Comparison of ENCODE assay signal across 11 cellular contexts in genomic region chr17:57890857-57891232, GRCh38. TPM values are rescaled to one million over a fixed set of nuclear protein-coding genes. Genes with fewer than 3 reads are reported as not detected.
DNase-seq lines count a peak whose midpoint lies in the region; FAIRE-seq and TF ChIP-seq lines count a peak whose summit lies in the region.
"Had no signal": no experiment of that assay in that cellular context is flagged by ENCODE, and none has a peak within 500 bp of the region (broad histone marks: within the 10 kb centered on the region; RNA-seq: fewer than 3 reads in every experiment).

No MANE protein-coding gene starts in this region.

- H3K56ac ChIP-seq in H1 (replicated peaks; ENCODE audit: insufficient read length, low read depth, low read length) = no peak overlapping the region

- TF ChIP-seq CTCF in H1 (IDR thresholded peaks at IDR 0.05; ENCODE audit: control extremely low read depth in 1 of 3, insufficient read depth in 1 of 3, low read depth in 1 of 3, low read length in 3 of 3) = no peak

- H3K36me3 ChIP-seq in MG63 = no peaks in the 10 kb centered on the region; the same call in none of the 2 replicates
- no peaks in the 10 kb centered on the region for H3K36me3 ChIP-seq in H1 (ENCODE audit: control insufficient read depth in 2 of 4, insufficient read depth in 4 of 4, low read length in 3 of 4)
- no peaks in the 10 kb centered on the region for H3K36me3 ChIP-seq in mucosa of rectum (ENCODE audit: control insufficient read depth in 2 of 2, insufficient read depth in 2 of 2, low read length in 2 of 2)

- no peak overlapping the region for H2BK120ac ChIP-seq in H1 (replicated peaks; ENCODE audit: low read depth, low read length)

- no peak overlapping the region for H3K4me2 ChIP-seq in H1 (ENCODE audit: insufficient read depth in 1 of 2, low read depth in 2 of 2, low read length in 2 of 2)

- H4K91ac ChIP-seq in H1 (replicated peaks; ENCODE audit: insufficient read length, low read length) = peak overlapping the region; percentile 32

- no peaks in the 10 kb centered on the region for H4K20me1 ChIP-seq in H1 (replicated peaks in 1 of 2; ENCODE audit: control insufficient read depth in 1 of 2, insufficient read depth in 2 of 2, low read length in 2 of 2)

- FAIRE-seq in H1 (lab: Jason Lieb, UNC) = no peak

- H3K27ac ChIP-seq in H1 (ENCODE audit: low read depth, low read length) (no peak overlapping the region), mucosa of rectum (ENCODE audit: low read depth in 2 of 2, low read length in 2 of 2) (peak overlapping the region; percentile 2 to 49), temporal lobe (ENCODE audit: low read depth, low read length) (peak overlapping the region; percentile 97)

- no peak overlapping the region for H2BK5ac ChIP-seq in H1 (ENCODE audit: low read depth, low read length)

- H3K4me3 ChIP-seq in MG63 (no peak overlapping the region), H1 (ENCODE audit: extremely low read depth in 1 of 4, insufficient read depth in 2 of 4, low read depth in 3 of 4, low read length in 4 of 4) (no peak overlapping the region), mucosa of rectum (ENCODE audit: low read length in 2 of 2) (no peak overlapping the region)

- no peak overlapping the region for H2AFZ ChIP-seq in H1 (ENCODE audit: low read length)

- TF ChIP-seq POLR2A in H1 (IDR thresholded peaks at IDR 0.05; ENCODE audit: control extremely low read depth in 1 of 2, low read depth in 2 of 2, low read length in 2 of 2) = no peak

- DNase-seq in MG63 = peak; percentile 55
- DNase-seq in H1 (ENCODE audit: low read depth in 1 of 2, low spot score in 2 of 2) = no peak
- DNase-seq in activated CD4-positive, alpha-beta T cell treated with anti-CD3 and anti-CD28 coated beads, Interleukin-2, amount 50 U/mL, for 4 hours = no peak
- DNase-seq in Ammon's horn (ENCODE audit: low spot score) = no peak
- no peak for DNase-seq in retina
- no peak for DNase-seq in central memory CD4-positive, alpha-beta T cell
- DNase-seq: activated CD4-positive, alpha-beta T cell treated with anti-CD3 and anti-CD28 coated beads, Interleukin-2, amount 10 ng/mL, durations not matched to agents 24 days and 14 days; cerebellar nuclear complex; NCI-H1436 treated with DMSO at 0.1 percent for 48 hours had no signal

- H3K18ac ChIP-seq in H1 (ENCODE audit: extremely low read depth, low read length) = no peak overlapping the region

- H4K5ac ChIP-seq in H1 (ENCODE audit: insufficient read length, low read depth, low read length) = no peak overlapping the region

- POLR2A ChIA-PET in H1 (lab: Charles Lee; ENCODE audit: partially characterized antibody) = interaction anchor here (1.1 to 1.8 kb wide), 3 partner anchors 14 to 110 kb away, joined by 3 to 7 read pairs (median 4); no protein-coding TSS in a partner anchor

- no peaks in the 10 kb centered on the region for H3K23me2 ChIP-seq in H1 (ENCODE audit: low read depth, low read length)

- no peak overlapping the region for H3K9ac ChIP-seq in H1 (replicated peaks in 1 of 4; ENCODE audit: extremely low read depth in 1 of 4, low read depth in 3 of 4, low read length in 3 of 4)
- no peak overlapping the region for H3K9ac ChIP-seq in mucosa of rectum (ENCODE audit: low read depth in 1 of 2, low read length in 2 of 2)

- H2BK15ac ChIP-seq in H1 (ENCODE audit: low read length) = peak overlapping the region; percentile 63; the same call in 1 of the 2 replicates

- H2BK12ac ChIP-seq in H1 (ENCODE audit: low read depth, low read length) = no peak overlapping the region; the same call in 1 of the 2 replicates

- no peaks in the 10 kb centered on the region for H3K79me2 ChIP-seq in H1 (ENCODE audit: control insufficient read depth in 1 of 2, insufficient read depth in 2 of 2, low read length in 2 of 2)

- H3K14ac ChIP-seq in H1 (ENCODE audit: insufficient read length) = no peak overlapping the region

- H3K9me3 ChIP-seq in MG63 (no peaks in the 10 kb centered on the region; the same call in 1 of the 2 replicates), H1 (ENCODE audit: insufficient read depth in 2 of 2, low read depth in 1 of 2, low read length in 1 of 2) (no peaks in the 10 kb centered on the region), mucosa of rectum (ENCODE audit: control insufficient read depth in 2 of 2, low read length in 2 of 2) (no peaks in the 10 kb centered on the region)

- H3K27me3 ChIP-seq in MG63 = no peaks in the 10 kb centered on the region
- no peaks in the 10 kb centered on the region for H3K27me3 ChIP-seq in H1 (replicated peaks in 1 of 4; ENCODE audit: control insufficient read depth in 3 of 4, extremely low read depth in 1 of 4, insufficient read depth in 3 of 4, low read length in 3 of 4)
- no peaks in the 10 kb centered on the region for H3K27me3 ChIP-seq in mucosa of rectum (ENCODE audit: control insufficient read depth in 2 of 2, insufficient read depth in 2 of 2, low read length in 2 of 2)

- H2AK5ac ChIP-seq in H1 (ENCODE audit: low read depth, low read length) = no peak overlapping the region

- H3K23ac ChIP-seq in H1 (ENCODE audit: insufficient read length) = no peak overlapping the region

- no peak for TF ChIP-seq EP300 in H1 (IDR thresholded peaks at IDR 0.05; ENCODE audit: borderline replicate concordance in 1 of 2, low read depth in 2 of 2, low read length in 2 of 2)

- H4K8ac ChIP-seq in H1 (ENCODE audit: extremely low read depth, insufficient read depth, low read length) = no peak overlapping the region; the same call in 1 of the 2 replicates

- 93% methylated on average over 4 of the region's 4 CpGs; no CpG with 5 or more reads in 1 of the 2 experiments for WGBS in H1 (ENCODE audit: extremely low coverage in 1 of 2, insufficient coverage in 1 of 2, insufficient read length in 1 of 2, insufficient replicate concordance in 2 of 2, low coverage in 1 of 2, low lambda C conversion rate in 2 of 2, missing lambda C conversion rate in 1 of 2), 2 experiments

- no peaks in the 10 kb centered on the region for H3K79me1 ChIP-seq in H1 (ENCODE audit: low read depth, low read length)

- CTCF ChIA-PET in H1 (lab: Charles Lee; ENCODE audit: partially characterized antibody) = interaction anchor here (0.7 to 9.0 kb wide), 11 partner anchors 8 to 108 kb away, joined by 3 to 205 read pairs (median 14); no protein-coding TSS in a partner anchor

- H3K4ac ChIP-seq in H1 (replicated peaks; ENCODE audit: insufficient read length, low read depth, low read length) = no peak overlapping the region

- peaks cover 8 to 11% (median 11%) of the 10 kb centered on the region in 4 experiments for H3K4me1 ChIP-seq in H1 (replicated peaks in 1 of 4; ENCODE audit: control insufficient read depth in 3 of 4, insufficient read depth in 4 of 4, low read length in 3 of 4)
- H3K4me1 ChIP-seq in mucosa of rectum (ENCODE audit: control insufficient read depth in 2 of 2, insufficient read depth in 2 of 2, low read length in 2 of 2) = peaks cover 15 to 37% of the 10 kb centered on the region in 2 donors

- H2BK20ac ChIP-seq in H1 (ENCODE audit: low read length) = no peak overlapping the region

- no peak for TF ChIP-seq RAD21 in H1 (IDR thresholded peaks at IDR 0.05 in 1 of 2, conservative IDR thresholded peaks at IDR 0.05 in 1 of 2; ENCODE audit: low read depth in 2 of 2, low read length in 2 of 2)

TF ChIP-seq in H1, 55 proteins besides CTCF, POLR2A, EP300 and RAD21 (continues in another document):
- TF ChIP-seq NRF1 (IDR thresholded peaks at IDR 0.05; ENCODE audit: low read depth, low read length) = no peak
- TF ChIP-seq CBX8 (IDR thresholded peaks at IDR 0.05; ENCODE audit: borderline replicate concordance, low read depth, low read length) = no peak
- no peak for TF ChIP-seq TAF7 (optimal IDR thresholded peaks at IDR 0.05; ENCODE audit: borderline replicate concordance, low read depth, low read length)
- TF ChIP-seq SIN3A (conservative IDR thresholded peaks at IDR 0.05 in 1 of 2, IDR thresholded peaks at IDR 0.05 in 1 of 2; ENCODE audit: low read depth in 1 of 2, low read length in 2 of 2) = no peak

RNA-seq across cellular contexts. Expression of gene MRPS23, which starts 41.0 kb away (rescaled TPM):
- total RNA-seq in MG63 (2014; rRNA removed; shearing (Covaris generic); ENCODE audit: low replicate concordance) = 34.0 and 52.0 TPM in 2 replicates
- total RNA-seq in H1 (2021; fragmentation: NEBNext Ultra II Directional; extraction: Animal tissue kit (Norgen Biotek cat#: 25700)) = 60.4 and 73.4 TPM in 2 replicates
- polyA plus RNA-seq in H1 (2011; rRNA removed) = 32.9 and 38.6 TPM in 2 replicates
- polyA plus RNA-seq in H1 (2011; cell fraction: cytosol; rRNA removed) = 68.9 TPM
- 26.0 TPM for polyA plus RNA-seq in H1 (2011; cell fraction: nucleus; rRNA removed)
- 64.2 to 105 TPM (median 72.5 TPM) in 4 replicates for polyA plus RNA-seq in H1 (2012, experiment 1 of 2)
- polyA plus RNA-seq in H1 (2012, experiment 2 of 2) = 49.1 TPM
- 25.2 TPM for polyA plus RNA-seq in H1 (2013, experiment 1 of 2)
- polyA plus RNA-seq in H1 (2013, experiment 2 of 2) = 26.2 TPM
- polyA minus RNA-seq in H1 (2011; rRNA and poly(A)+ RNA removed) = 18.4 and 25.9 TPM in 2 replicates
- polyA minus RNA-seq in H1 (2011; cell fraction: cytosol; rRNA and poly(A)+ RNA removed) = 10.5 TPM
- 21.0 TPM for polyA minus RNA-seq in H1 (2011; cell fraction: nucleus; rRNA and poly(A)+ RNA removed)
- 17.7 TPM for total RNA-seq in temporal lobe
